ENCODE assay signal across 27 cellular contexts in the genomic region with DNA sequence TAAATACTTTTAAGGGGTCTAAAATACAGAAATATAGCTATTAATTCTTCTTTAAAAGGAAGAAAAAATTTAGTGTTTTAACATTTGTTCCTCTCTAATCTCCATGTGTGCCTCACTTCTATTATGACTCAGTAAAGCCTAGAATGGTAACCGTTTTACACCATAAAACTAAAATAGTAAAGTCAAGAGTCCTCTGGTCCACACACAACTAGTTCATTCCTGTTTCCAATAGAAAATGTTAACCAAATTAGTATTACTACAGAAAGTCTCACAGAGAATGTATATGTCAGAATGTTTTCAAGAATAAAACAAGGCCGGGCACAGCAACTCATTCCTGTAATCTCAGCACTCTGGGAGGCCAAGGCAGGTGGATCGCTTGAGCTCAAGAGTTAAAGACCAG.
DNase-seq lines count a peak whose midpoint lies in the region; ATAC-seq and TF ChIP-seq lines count a peak whose summit lies in the region.
"Had no signal": no experiment of that assay in that cellular context is flagged by ENCODE, and none has a peak within 500 bp of the region (broad histone marks: within the 10 kb centered on the region; RNA-seq: fewer than 3 reads in every experiment).

No MANE protein-coding gene starts in this region.

- DNase-seq in activated CD4-positive, alpha-beta T cell treated with anti-CD3 and anti-CD28 coated beads for 48 hours = peak; percentile 20
- no peak for DNase-seq in activated CD4-positive, alpha-beta T cell treated with anti-CD3 and anti-CD28 coated beads, Interleukin-2, amount 50 U/mL, for 1 hour
- no peak for DNase-seq in GM20000 (ENCODE audit: low spot score)
- no peak for DNase-seq in AG08396 (ENCODE audit: low spot score)
- DNase-seq: 8988T; activated CD4-positive, alpha-beta T cell treated with anti-CD3 and anti-CD28 coated beads, Interleukin-2, amount 50 U/mL, for 4 hours; activated naive CD4-positive, alpha-beta T cell treated with Interleukin-2 at 50 U/mL for 16 hours; activated T-cell treated with anti-CD3 and anti-CD28 coated beads for 4 hours; adrenal gland; brain microvascular endothelial cell; CD4-positive, CD25-positive, alpha-beta regulatory T cell; DND-41; Karpas-422; kidney; naive B cell; NCI-H1436; NCI-H446; NCI-H774; stimulated activated CD4-positive, alpha-beta T cell treated with anti-CD3 and anti-CD28 coated beads, Interleukin-12 subunit alpha, Interleukin-12 subunit beta, amount 100 ng/mL, for 4 hours; stimulated activated CD4-positive, alpha-beta T cell treated with anti-CD3 and anti-CD28 coated beads, Interleukin-4, amount 100 ng/mL, for 4 hours; stimulated activated naive CD4-positive, alpha-beta T cell; T1000 had no signal

- ATAC-seq in GM18502 (IDR thresholded peaks at IDR 0.05; ENCODE audit: poor library complexity, unreplicated experiment) = peak; percentile 80
- peak; percentile 85 for ATAC-seq in HG02610 (IDR thresholded peaks at IDR 0.05; ENCODE audit: unreplicated experiment)
- ATAC-seq in HG03432 (IDR thresholded peaks at IDR 0.05; ENCODE audit: unreplicated experiment) = peak; percentile 53
- ATAC-seq in GM21717 (IDR thresholded peaks at IDR 0.05; ENCODE audit: unreplicated experiment) = no peak
- ATAC-seq: sciatic nerve had no signal

- TF ChIP-seq CTCF in GM20000 (IDR thresholded peaks at IDR 0.05; ENCODE audit: extremely low read depth, missing control alignments) = no peak
